In the genomic region with DNA sequence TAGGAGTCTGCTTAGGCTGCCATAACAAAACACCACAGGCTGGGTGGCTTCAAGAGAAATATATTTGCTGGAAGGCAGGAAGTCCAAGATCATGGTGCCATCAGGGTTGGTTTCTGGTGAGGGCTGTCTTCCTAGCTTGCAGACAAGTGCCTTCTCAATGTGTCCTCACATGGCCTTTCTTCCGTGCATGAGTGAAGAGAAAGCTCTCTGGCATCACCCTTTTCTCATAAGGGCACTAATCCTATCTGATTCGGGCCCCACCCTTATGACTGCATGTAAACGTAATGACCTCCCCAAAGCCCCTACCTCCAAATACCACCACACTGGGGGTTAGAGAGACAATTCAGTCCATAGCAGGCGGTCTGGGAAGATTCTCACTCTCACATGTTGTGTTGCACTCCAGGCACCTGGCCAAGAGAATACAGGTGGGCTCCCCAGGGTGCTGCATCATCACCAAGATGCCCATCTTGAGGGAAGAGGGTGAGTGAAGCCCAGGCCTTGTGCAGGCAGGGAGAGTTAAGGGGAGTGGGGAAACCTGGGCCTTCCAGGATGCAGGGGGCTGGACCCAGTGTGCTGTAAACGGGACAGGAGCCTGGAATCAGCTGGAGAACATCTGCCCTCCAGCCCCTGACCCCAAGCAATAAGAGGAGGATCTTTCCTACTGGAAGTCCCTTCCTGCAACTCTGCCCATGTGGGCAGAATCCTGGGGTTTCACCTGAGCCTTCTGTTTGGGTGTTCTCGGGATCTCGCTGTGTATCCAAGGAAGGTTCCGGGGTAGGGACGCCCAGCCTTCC, we compare ENCODE assay signal across 9 cellular contexts. TPM values are rescaled to one million over a fixed set of nuclear protein-coding genes. Genes with fewer than 3 reads are reported as not detected.
A peak's percentile ranks its signal among the peaks of the same experiment; 100 is the strongest.
DNase-seq lines count a peak whose midpoint lies in the region; ATAC-seq and TF ChIP-seq lines count a peak whose summit lies in the region.
"Had no signal": no experiment of that assay in that cellular context is flagged by ENCODE, and none has a peak within 500 bp of the region (broad histone marks: within the 10 kb centered on the region; RNA-seq: fewer than 3 reads in every experiment).

No MANE protein-coding gene starts in this region.

- H3K4me1 ChIP-seq in HUES48 (ENCODE audit: control insufficient read depth, insufficient read depth, low read length): 0 out of 2 replicates have a peak, but pooled peaks cover 3% of the 10 kb centered on the region

- H3K27ac ChIP-seq in AG04450 (ENCODE audit: low read depth, low read length) (no peak overlapping the region), HUES48 (ENCODE audit: low read depth, low read length) (no peak overlapping the region), coronary artery (peak overlapping the region; percentile 81 to 94)

- H3K27me3 ChIP-seq in AG04450 (ENCODE audit: control insufficient read depth, insufficient read depth, low read length): peaks cover 4% of the 10 kb centered on the region
- no peaks in the 10 kb centered on the region for H3K27me3 ChIP-seq in HUES48 (ENCODE audit: control insufficient read depth, insufficient read depth, low read length)

- H3K36me3 Mint-ChIP-seq in natural killer cell treated with Interleukin-12 subunit alpha and Interleukin-12 subunit beta and Interleukin-15 and Interleukin-18, amount 100 ng/mL, for 72 hours: no peaks in the 10 kb centered on the region

- no peak overlapping the region for H3K9ac ChIP-seq in HUES48 (ENCODE audit: low read depth, low read length)

- CTCF ChIA-PET in AG04450 (lab: Charles Lee): interaction anchor here (0.5 to 1.2 kb wide), 4 partner anchors 10 to 65 kb away, joined by 4 to 5 read pairs (median 4); partner anchors contain the start of gene CATIP

- H3K9me3 ChIP-seq in AG04450 (ENCODE audit: control insufficient read depth, insufficient read depth, low read length): peaks cover 9% of the 10 kb centered on the region
- no peaks in the 10 kb centered on the region for H3K9me3 ChIP-seq in HUES48 (ENCODE audit: control insufficient read depth, insufficient read depth, low read length)

- ATAC-seq in natural killer cell treated with Interleukin-12 subunit alpha and Interleukin-12 subunit beta and Interleukin-15 and Interleukin-18, amount 100 ng/mL, for 72 hours: no peak
- ATAC-seq in omental fat pad (ENCODE audit: low FRiP score) (no peak), HG03442 (IDR thresholded peaks at IDR 0.05; ENCODE audit: unreplicated experiment) (no peak), GM19463 (IDR thresholded peaks at IDR 0.05; ENCODE audit: unreplicated experiment) (no peak)

- no peaks in the 10 kb centered on the region for H3K9me3 Mint-ChIP-seq in natural killer cell treated with Interleukin-12 subunit alpha and Interleukin-12 subunit beta and Interleukin-15 and Interleukin-18, amount 100 ng/mL, for 72 hours

- H3K4me1 Mint-ChIP-seq in natural killer cell treated with Interleukin-12 subunit alpha and Interleukin-12 subunit beta and Interleukin-15 and Interleukin-18, amount 100 ng/mL, for 72 hours (ENCODE audit: low read depth in 2 of 2): peaks cover 0 to 11% of the 10 kb centered on the region in 2 donors

- TF ChIP-seq CTCF in AG04450 (IDR thresholded peaks at IDR 0.05; ENCODE audit: low read depth, low read length) (no peak), coronary artery (IDR thresholded peaks at IDR 0.05) (no peak), omental fat pad (IDR thresholded peaks at IDR 0.05) (no peak)

- H3K27ac Mint-ChIP-seq in natural killer cell treated with Interleukin-12 subunit alpha and Interleukin-12 subunit beta and Interleukin-15 and Interleukin-18, amount 100 ng/mL, for 72 hours: peak overlapping the region; percentile 64 to 76

- POLR2A ChIA-PET in AG04450 (lab: Yijun Ruan, JAX): no interaction called here

- no peaks in the 10 kb centered on the region for H3K36me3 ChIP-seq in HUES48 (ENCODE audit: control insufficient read depth, insufficient read depth, low read length)

- H3K4me3 ChIP-seq in AG04450 (ENCODE audit: low read depth, low read length) (peak overlapping the region; percentile 59), HUES48 (ENCODE audit: low read depth, low read length) (peak overlapping the region; percentile 78), coronary artery (peak overlapping the region; percentile 71)

- peak overlapping the region; percentile 79 for H3K4me3 Mint-ChIP-seq in natural killer cell treated with Interleukin-12 subunit alpha and Interleukin-12 subunit beta and Interleukin-15 and Interleukin-18, amount 100 ng/mL, for 72 hours

- DNase-seq in AG04450 (ENCODE audit: low read depth, low spot score) (no peak), coronary artery (ENCODE audit: low spot score) (peak; percentile 72), omental fat pad (ENCODE audit: low spot score) (no peak)
- DNase-seq in natural killer cell treated with Interleukin-12 subunit alpha and Interleukin-12 subunit beta and Interleukin-15 and Interleukin-18, amount 100 ng/mL, for 72 hours (ENCODE audit: low spot score): no peak
- DNase-seq in stimulated activated CD4-positive, alpha-beta T cell treated with anti-CD3 and anti-CD28 coated beads, Interleukin-4, amount 100 ng/mL, for 24 hours: no peak

- no peaks in the 10 kb centered on the region for H3K27me3 Mint-ChIP-seq in natural killer cell treated with Interleukin-12 subunit alpha and Interleukin-12 subunit beta and Interleukin-15 and Interleukin-18, amount 100 ng/mL, for 72 hours

RNA-seq across cellular contexts. Expression of gene CATIP, which starts 10.2 kb away (rescaled TPM):
- polyA plus RNA-seq in AG04450 (2011; rRNA removed): not detected in 2 replicates
- 0.43 and 0.46 TPM in 2 replicates for polyA minus RNA-seq in AG04450 (2011; rRNA and poly(A)+ RNA removed)
- not detected for total RNA-seq in natural killer cell treated with Interleukin-12 subunit alpha and Interleukin-12 subunit beta and Interleukin-15 and Interleukin-18, amount 100 ng/mL, for 72 hours
- not detected for total RNA-seq in omental fat pad

RNA-seq across cellular contexts. Expression of gene SLC11A1, which starts 15.3 kb away (rescaled TPM):
- polyA plus RNA-seq in AG04450 (2011; rRNA removed): 0.04 TPM in 1 of 2 replicates, not detected in the other
- 0.14 TPM in 1 of 2 replicates, not detected in the other for polyA minus RNA-seq in AG04450 (2011; rRNA and poly(A)+ RNA removed)
- under 1 TPM in 1 of 2 donors, not detected in 1; 0.11 TPM for total RNA-seq in natural killer cell treated with Interleukin-12 subunit alpha and Interleukin-12 subunit beta and Interleukin-15 and Interleukin-18, amount 100 ng/mL, for 72 hours
- total RNA-seq in omental fat pad: 100 to 1,000 TPM in 2 of 4 donors, 10 to 100 TPM in 2; 40.0 to 218 (median 127) TPM

RNA-seq across cellular contexts. Expression of gene CTDSP1, which starts 32.9 kb away (rescaled TPM):
- polyA plus RNA-seq in AG04450 (2011; rRNA removed): 51.3 and 66.6 TPM in 2 replicates
- 77.8 and 111 TPM in 2 replicates for polyA minus RNA-seq in AG04450 (2011; rRNA and poly(A)+ RNA removed)
- total RNA-seq in natural killer cell treated with Interleukin-12 subunit alpha and Interleukin-12 subunit beta and Interleukin-15 and Interleukin-18, amount 100 ng/mL, for 72 hours: 100 to 1,000 TPM in 1 of 2 donors, 10 to 100 TPM in 1; 92.5 to 106 TPM
- total RNA-seq in omental fat pad: 100 to 1,000 TPM in 2 of 4 donors, 10 to 100 TPM in 2; 77.6 to 147 (median 93.7) TPM

RNA-seq across cellular contexts. Expression of gene VIL1, which starts 52.1 kb away (rescaled TPM):
- polyA plus RNA-seq in AG04450 (2011; rRNA removed): 0.06 TPM in 1 of 2 replicates, not detected in the other
- not detected in 2 replicates for polyA minus RNA-seq in AG04450 (2011; rRNA and poly(A)+ RNA removed)
- total RNA-seq in natural killer cell treated with Interleukin-12 subunit alpha and Interleukin-12 subunit beta and Interleukin-15 and Interleukin-18, amount 100 ng/mL, for 72 hours: under 1 TPM in 1 of 2 donors, not detected in 1; 0.10 TPM
- not detected for total RNA-seq in omental fat pad
- total RNA-seq: dermis blood vessel endothelial cell had no signal

Comparison
In these comparisons a context has a peak if more than half of its experiments do, and no peak if none do; other contexts are left out.
1. H3K27ac ChIP-seq: peak in coronary artery (2 of 2); none in AG04450 (single experiment) and HUES48 (single experiment).
2. RNA of gene SLC11A1, which starts 15.3 kb away (total RNA-seq): 40.0 to 218 TPM in omental fat pad; 0.11 TPM in natural killer cell treated with Interleukin-12 subunit alpha and Interleukin-12 subunit beta and Interleukin-15 and Interleukin-18, amount 100 ng/mL, for 72 hours; every median in the first group is over 10 times any median in the second.
3. Peak in every context shown above with its lines, with median percentiles within 50 percentile points of each other: H3K4me3 ChIP-seq.